ENCODE assay signal across 8 cellular contexts in the genomic region with DNA sequence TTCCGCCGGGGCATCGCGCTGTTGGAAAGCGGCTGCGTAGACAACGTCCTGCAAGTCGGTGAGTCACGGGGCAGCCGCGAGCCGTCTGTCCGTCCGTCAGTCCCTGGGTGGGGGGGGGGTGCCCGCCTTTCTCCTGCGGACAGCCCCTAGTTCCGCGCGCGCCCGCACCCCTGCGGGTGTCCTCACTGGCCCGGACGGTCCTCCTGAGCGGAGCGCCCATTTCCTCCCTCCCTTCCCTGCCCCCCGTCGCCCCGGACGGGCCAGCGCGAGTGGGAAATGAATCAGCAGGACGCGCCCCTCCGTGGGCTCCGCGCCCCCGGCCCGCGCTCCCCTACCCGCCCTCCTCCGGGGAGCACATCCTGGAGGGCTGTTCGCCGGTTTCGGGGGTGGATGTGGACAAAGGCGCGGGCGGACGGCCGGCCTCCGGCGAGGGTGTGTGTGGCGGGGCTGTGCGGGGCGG. TPM values are rescaled to one million over a fixed set of nuclear protein-coding genes. Genes with fewer than 3 reads are reported as not detected.
DNase-seq lines count a peak whose midpoint lies in the region; ATAC-seq and TF ChIP-seq lines count a peak whose summit lies in the region.

No MANE protein-coding gene starts in this region.

- no peak overlapping the region for H3K27ac Mint-ChIP-seq in activated CD4-positive, alpha-beta memory T cell treated with anti-CD3 and anti-CD28 coated beads, Interleukin-2, amount 10 ng/mL, durations not matched to agents 7 days and 5 days

- H3K4me2 ChIP-seq in BLaER1 treated with 17β-estradiol and CSF1 and Interleukin-3, amounts not matched to agents 10 nM and 100 nM = peak overlapping the region in 8 of 11 experiments; percentile 39 to 93 (median 88); a peak in 10 of 22 replicates

- CTCF ChIA-PET in activated CD4-positive, alpha-beta memory T cell treated with anti-CD3 and anti-CD28 coated beads, Interleukin-2, amount 10 ng/mL, durations not matched to agents 7 days and 5 days (lab: Charles Lee) = no interaction called here

- peaks cover 35% of the 10 kb centered on the region for H3K4me1 Mint-ChIP-seq in activated CD4-positive, alpha-beta memory T cell treated with anti-CD3 and anti-CD28 coated beads, Interleukin-2, amount 10 ng/mL, durations not matched to agents 7 days and 5 days

- peaks cover 11 to 27% (median 14%) of the 10 kb centered on the region in 11 experiments for H3K36me3 ChIP-seq in BLaER1 treated with 17β-estradiol and CSF1 and Interleukin-3, amounts not matched to agents 10 nM and 100 nM
- H3K36me3 ChIP-seq in mucosa of rectum (ENCODE audit: control insufficient read depth in 2 of 2, insufficient read depth in 2 of 2, low read length in 2 of 2) (no peaks in the 10 kb centered on the region), tibial nerve (no peaks in the 10 kb centered on the region)

- ATAC-seq in HG03097 (IDR thresholded peaks at IDR 0.05; ENCODE audit: low FRiP score, unreplicated experiment) (no peak), HG03439 (IDR thresholded peaks at IDR 0.05; ENCODE audit: unreplicated experiment) (no peak)

- TF ChIP-seq CTCF in epithelial cell of proximal tubule (conservative IDR thresholded peaks at IDR 0.05; ENCODE audit: low read depth, low read length) = no peak
- no peak for TF ChIP-seq CTCF in tibial nerve (IDR thresholded peaks at IDR 0.05)

- peak in 1 of 2 donors; percentile 3 for TF ChIP-seq POLR2A in tibial nerve (IDR thresholded peaks at IDR 0.05)

- 1 to 2% methylated on average over 10 to 19 of the region's 55 CpGs for WGBS in tibial nerve, 2 donors

- peak overlapping the region; percentile 67 for H3K4me3 Mint-ChIP-seq in activated CD4-positive, alpha-beta memory T cell treated with anti-CD3 and anti-CD28 coated beads, Interleukin-2, amount 10 ng/mL, durations not matched to agents 7 days and 5 days

- H3K4me1 ChIP-seq in BLaER1 treated with 17β-estradiol and CSF1 and Interleukin-3, amounts not matched to agents 10 nM and 100 nM = peaks cover 35 to 49% (median 42%) of the 10 kb centered on the region in 10 experiments
- H3K4me1 ChIP-seq in mucosa of rectum (ENCODE audit: control insufficient read depth in 2 of 2, insufficient read depth in 2 of 2, low read length in 2 of 2) = peaks cover 19 to 28% of the 10 kb centered on the region in 2 donors
- peaks cover 0 to 49% (median 24%) of the 10 kb centered on the region in 4 donors for H3K4me1 ChIP-seq in tibial nerve

- no peaks in the 10 kb centered on the region for H3K9me3 Mint-ChIP-seq in activated CD4-positive, alpha-beta memory T cell treated with anti-CD3 and anti-CD28 coated beads, Interleukin-2, amount 10 ng/mL, durations not matched to agents 7 days and 5 days

- no peaks in the 10 kb centered on the region for H3K27me3 ChIP-seq in BLaER1 treated with 17β-estradiol and CSF1 and Interleukin-3, amounts not matched to agents 10 nM and 100 nM
- H3K27me3 ChIP-seq in mucosa of rectum (ENCODE audit: control insufficient read depth in 2 of 2, insufficient read depth in 2 of 2, low read length in 2 of 2) = no peaks in the 10 kb centered on the region
- no peaks in the 10 kb centered on the region for H3K27me3 ChIP-seq in tibial nerve

- peaks cover 7 to 16% (median 12%) of the 10 kb centered on the region in 11 experiments; a peak in 19 of 22 replicates for H3K9me3 ChIP-seq in BLaER1 treated with 17β-estradiol and CSF1 and Interleukin-3, amounts not matched to agents 10 nM and 100 nM (replicated peaks in 1 of 11)
- H3K9me3 ChIP-seq in mucosa of rectum (ENCODE audit: control insufficient read depth in 2 of 2, low read length in 2 of 2) (no peaks in the 10 kb centered on the region), tibial nerve (no peaks in the 10 kb centered on the region)

- POLR2A ChIA-PET in activated CD4-positive, alpha-beta memory T cell treated with anti-CD3 and anti-CD28 coated beads, Interleukin-2, amount 10 ng/mL, durations not matched to agents 7 days and 5 days (lab: Charles Lee) = interaction anchor here (1.2 kb wide), 1 partner anchor 76 kb away, joined by 3 read pairs; no protein-coding TSS in a partner anchor

- H4K20me1 ChIP-seq in BLaER1 treated with 17β-estradiol and CSF1 and Interleukin-3, amounts not matched to agents 10 nM and 100 nM = peaks cover 42 to 58% (median 55%) of the 10 kb centered on the region in 11 experiments

- DNase-seq in HuH-7.5 (ENCODE audit: low spot score) (peak; percentile 47), epithelial cell of proximal tubule (ENCODE audit: low read depth) (no peak), tibial nerve (ENCODE audit: low spot score in 2 of 2) (peak in 1 of 2 donors; percentile 26)
- peak; percentile 41 for DNase-seq in activated CD4-positive, alpha-beta memory T cell treated with anti-CD3 and anti-CD28 coated beads, Interleukin-2, amount 10 ng/mL, durations not matched to agents 7 days and 5 days

- TF ChIP-seq EP300 in tibial nerve (IDR thresholded peaks at IDR 0.05) = peak in 1 of 2 donors; percentile 47

- peaks cover 32% of the 10 kb centered on the region for H3K27me3 Mint-ChIP-seq in activated CD4-positive, alpha-beta memory T cell treated with anti-CD3 and anti-CD28 coated beads, Interleukin-2, amount 10 ng/mL, durations not matched to agents 7 days and 5 days

- H3K4me3 ChIP-seq in BLaER1 treated with 17β-estradiol and CSF1 and Interleukin-3, amounts not matched to agents 10 nM and 100 nM = peak overlapping the region; percentile 75 to 99 (median 92)
- peak overlapping the region; percentile 90 for H3K4me3 ChIP-seq in epithelial cell of proximal tubule (ENCODE audit: low read depth, low read length)
- peak overlapping the region; percentile 80 to 81 for H3K4me3 ChIP-seq in mucosa of rectum (ENCODE audit: low read length in 2 of 2)
- H3K4me3 ChIP-seq in tibial nerve = peak overlapping the region; percentile 71 to 90 (median 86)

- peak overlapping the region; percentile 89 to 98 (median 93) for H3K27ac ChIP-seq in BLaER1 treated with 17β-estradiol and CSF1 and Interleukin-3, amounts not matched to agents 10 nM and 100 nM
- H3K27ac ChIP-seq in mucosa of rectum (ENCODE audit: low read depth in 2 of 2, low read length in 2 of 2) (peak overlapping the region; percentile 81 to 86), tibial nerve (peak overlapping the region; percentile 72 to 91 (median 87))

- peaks cover 20% of the 10 kb centered on the region for H3K36me3 Mint-ChIP-seq in activated CD4-positive, alpha-beta memory T cell treated with anti-CD3 and anti-CD28 coated beads, Interleukin-2, amount 10 ng/mL, durations not matched to agents 7 days and 5 days (ENCODE audit: low read depth)

- H3K9ac ChIP-seq in BLaER1 treated with 17β-estradiol and CSF1 and Interleukin-3, amounts not matched to agents 10 nM and 100 nM = peak overlapping the region; percentile 94 to 99 (median 97)
- H3K9ac ChIP-seq in mucosa of rectum (ENCODE audit: low read depth in 1 of 2, low read length in 2 of 2) = peak overlapping the region; percentile 65 to 88

RNA-seq across cellular contexts. Expression of a gene that starts 0.9 kb away (rescaled TPM):
- total RNA-seq in activated CD4-positive, alpha-beta memory T cell treated with anti-CD3 and anti-CD28 coated beads, Interleukin-2, amount 10 ng/mL, durations not matched to agents 7 days and 5 days = 1 to 10 TPM; 6.8 to 7.1 TPM
- 7.8 and 8.2 TPM in 2 replicates for total RNA-seq in epithelial cell of proximal tubule
- 10 to 100 TPM; 10.6 to 15.5 (median 13.7) TPM for total RNA-seq in tibial nerve
